In the genomic region with DNA sequence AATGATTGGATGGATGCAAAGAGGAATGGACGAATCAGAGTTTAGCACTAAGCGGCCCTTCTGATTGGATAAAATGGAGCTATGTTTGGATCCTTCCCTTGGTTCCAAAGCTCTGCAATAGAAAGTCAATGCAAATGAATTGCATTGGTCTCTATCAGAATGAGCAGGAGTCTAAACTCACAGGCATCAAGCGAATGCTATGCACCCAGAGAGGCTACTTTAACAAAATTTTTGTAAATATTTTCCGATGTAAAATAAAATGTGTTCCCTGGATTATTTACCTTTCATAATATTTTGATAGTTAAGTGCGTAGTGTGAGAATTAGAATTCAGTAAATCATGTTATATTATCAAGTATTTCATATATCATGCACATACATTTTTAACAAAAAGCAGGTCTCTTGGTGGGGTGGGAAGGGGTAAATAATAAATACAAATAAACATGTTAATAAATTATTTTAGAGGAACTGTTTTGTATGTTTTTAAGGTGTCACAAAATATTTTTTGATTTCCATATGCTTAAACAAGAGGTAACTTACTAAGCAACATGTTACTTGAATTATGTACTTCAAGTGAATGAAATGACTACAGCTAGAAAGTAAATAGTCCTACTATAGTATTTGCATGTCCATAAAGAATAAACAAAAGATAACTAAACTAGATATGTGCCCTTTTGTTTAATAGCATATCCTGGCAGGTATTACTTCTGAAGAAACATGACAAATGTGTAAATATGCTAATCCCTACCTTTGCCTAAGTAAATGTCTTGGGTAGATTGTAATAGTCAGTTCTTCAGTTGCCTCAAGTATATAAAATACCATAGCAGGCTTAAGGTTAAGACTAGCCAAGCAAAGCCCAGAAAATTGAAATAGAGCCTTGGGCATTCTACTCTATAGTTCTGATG, we compare ENCODE assay signal across 1 cellular context.
TF ChIP-seq lines count a peak whose summit lies in the region.

No MANE protein-coding gene starts in this region.

TF ChIP-seq in HCT116, 20 proteins besides CTCF, POLR2A, EP300 and RAD21 (continued from another document):
- TF ChIP-seq, protein P1, sequence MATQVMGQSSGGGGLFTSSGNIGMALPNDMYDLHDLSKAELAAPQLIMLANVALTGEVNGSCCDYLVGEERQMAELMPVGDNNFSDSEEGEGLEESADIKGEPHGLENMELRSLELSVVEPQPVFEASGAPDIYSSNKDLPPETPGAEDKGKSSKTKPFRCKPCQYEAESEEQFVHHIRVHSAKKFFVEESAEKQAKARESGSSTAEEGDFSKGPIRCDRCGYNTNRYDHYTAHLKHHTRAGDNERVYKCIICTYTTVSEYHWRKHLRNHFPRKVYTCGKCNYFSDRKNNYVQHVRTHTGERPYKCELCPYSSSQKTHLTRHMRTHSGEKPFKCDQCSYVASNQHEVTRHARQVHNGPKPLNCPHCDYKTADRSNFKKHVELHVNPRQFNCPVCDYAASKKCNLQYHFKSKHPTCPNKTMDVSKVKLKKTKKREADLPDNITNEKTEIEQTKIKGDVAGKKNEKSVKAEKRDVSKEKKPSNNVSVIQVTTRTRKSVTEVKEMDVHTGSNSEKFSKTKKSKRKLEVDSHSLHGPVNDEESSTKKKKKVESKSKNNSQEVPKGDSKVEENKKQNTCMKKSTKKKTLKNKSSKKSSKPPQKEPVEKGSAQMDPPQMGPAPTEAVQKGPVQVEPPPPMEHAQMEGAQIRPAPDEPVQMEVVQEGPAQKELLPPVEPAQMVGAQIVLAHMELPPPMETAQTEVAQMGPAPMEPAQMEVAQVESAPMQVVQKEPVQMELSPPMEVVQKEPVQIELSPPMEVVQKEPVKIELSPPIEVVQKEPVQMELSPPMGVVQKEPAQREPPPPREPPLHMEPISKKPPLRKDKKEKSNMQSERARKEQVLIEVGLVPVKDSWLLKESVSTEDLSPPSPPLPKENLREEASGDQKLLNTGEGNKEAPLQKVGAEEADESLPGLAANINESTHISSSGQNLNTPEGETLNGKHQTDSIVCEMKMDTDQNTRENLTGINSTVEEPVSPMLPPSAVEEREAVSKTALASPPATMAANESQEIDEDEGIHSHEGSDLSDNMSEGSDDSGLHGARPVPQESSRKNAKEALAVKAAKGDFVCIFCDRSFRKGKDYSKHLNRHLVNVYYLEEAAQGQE (IDR thresholded peaks at IDR 0.05; ENCODE audit: low read depth), result no peak
- TF ChIP-seq JUND (IDR thresholded peaks at IDR 0.05), result no peak
- TF ChIP-seq, protein P2, sequence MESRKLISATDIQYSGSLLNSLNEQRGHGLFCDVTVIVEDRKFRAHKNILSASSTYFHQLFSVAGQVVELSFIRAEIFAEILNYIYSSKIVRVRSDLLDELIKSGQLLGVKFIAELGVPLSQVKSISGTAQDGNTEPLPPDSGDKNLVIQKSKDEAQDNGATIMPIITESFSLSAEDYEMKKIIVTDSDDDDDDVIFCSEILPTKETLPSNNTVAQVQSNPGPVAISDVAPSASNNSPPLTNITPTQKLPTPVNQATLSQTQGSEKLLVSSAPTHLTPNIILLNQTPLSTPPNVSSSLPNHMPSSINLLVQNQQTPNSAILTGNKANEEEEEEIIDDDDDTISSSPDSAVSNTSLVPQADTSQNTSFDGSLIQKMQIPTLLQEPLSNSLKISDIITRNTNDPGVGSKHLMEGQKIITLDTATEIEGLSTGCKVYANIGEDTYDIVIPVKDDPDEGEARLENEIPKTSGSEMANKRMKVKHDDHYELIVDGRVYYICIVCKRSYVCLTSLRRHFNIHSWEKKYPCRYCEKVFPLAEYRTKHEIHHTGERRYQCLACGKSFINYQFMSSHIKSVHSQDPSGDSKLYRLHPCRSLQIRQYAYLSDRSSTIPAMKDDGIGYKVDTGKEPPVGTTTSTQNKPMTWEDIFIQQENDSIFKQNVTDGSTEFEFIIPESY (IDR thresholded peaks at IDR 0.05; ENCODE audit: extremely low read depth, insufficient replicate concordance, low read length), result no peak
- no peak for TF ChIP-seq SRF (IDR thresholded peaks at IDR 0.05; ENCODE audit: low read depth)
- TF ChIP-seq, protein P3, sequence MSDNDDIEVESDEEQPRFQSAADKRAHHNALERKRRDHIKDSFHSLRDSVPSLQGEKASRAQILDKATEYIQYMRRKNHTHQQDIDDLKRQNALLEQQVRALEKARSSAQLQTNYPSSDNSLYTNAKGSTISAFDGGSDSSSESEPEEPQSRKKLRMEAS (IDR thresholded peaks at IDR 0.05), result no peak
- no peak for TF ChIP-seq ZNF274 (IDR thresholded peaks at IDR 0.05; ENCODE audit: low read depth, low read length)
